8 cellular contexts compared by ENCODE assay signal in genomic region chr10:79068203-79068561, GRCh38. TPM values are rescaled to one million over a fixed set of nuclear protein-coding genes. Genes with fewer than 3 reads are reported as not detected.
A peak's percentile ranks its signal among the peaks of the same experiment; 100 is the strongest.
DNase-seq lines count a peak whose midpoint lies in the region; ATAC-seq and TF ChIP-seq lines count a peak whose summit lies in the region.

No MANE protein-coding gene starts in this region.

- peak overlapping the region; percentile 78 for H3K4me3 ChIP-seq in MG63
- H3K4me3 ChIP-seq in iPS DF 6.9 (ENCODE audit: low read length), result peak overlapping the region; percentile 87; the same call in 1 of the 2 replicates

- peaks cover 18% of the 10 kb centered on the region for H3K4me1 ChIP-seq in iPS DF 6.9 (ENCODE audit: control insufficient read depth, insufficient read depth, low read length)

- no peaks in the 10 kb centered on the region for H3K9me3 ChIP-seq in MG63
- no peaks in the 10 kb centered on the region for H3K9me3 ChIP-seq in iPS DF 6.9 (ENCODE audit: control insufficient read depth, insufficient read depth, low read length)

- H3K36me3 ChIP-seq in MG63 (peaks cover 17% of the 10 kb centered on the region), iPS DF 6.9 (ENCODE audit: control insufficient read depth, insufficient read depth, low read length) (no peaks in the 10 kb centered on the region)

- TF ChIP-seq CTCF in Calu3 (IDR thresholded peaks at IDR 0.05; ENCODE audit: unreplicated experiment), result peak; percentile 15

- no peaks in the 10 kb centered on the region for H3K27me3 ChIP-seq in MG63
- H3K27me3 ChIP-seq in iPS DF 6.9 (ENCODE audit: control insufficient read depth, insufficient read depth, low read length), result no peaks in the 10 kb centered on the region; the same call in none of the 2 replicates

- CTCF ChIA-PET in Calu3 (lab: Charles Lee), result interaction anchor here (1.1 kb wide), 1 partner anchor 127 kb away, joined by 6 read pairs; no protein-coding TSS in a partner anchor

- ATAC-seq in stimulated activated effector memory CD8-positive, alpha-beta T cell treated with anti-CD3 and anti-CD28 coated beads, Interleukin-12 subunit alpha, Interleukin-12 subunit beta, amount 100 ng/mL, for 72 hours, result peak; percentile 5
- ATAC-seq in GM18520 (IDR thresholded peaks at IDR 0.05; ENCODE audit: unreplicated experiment), result no peak

- H3K4me3 Mint-ChIP-seq in Calu3 (ENCODE audit: low read depth, unreplicated experiment), result peak overlapping the region; percentile 70
- H3K4me3 Mint-ChIP-seq in activated T-helper 2 cell treated with anti-CD3 and anti-CD28 coated beads, Interferon-gamma antibody, Interleukin-2, Interleukin-4, amounts not matched to agents 10 μg/mL and 5 μg/mL and 100 μg/mL, durations not matched to agents 14 hours and 24 hours and 36 hours (ENCODE audit: low read depth), result peak overlapping the region; percentile 82
- peak overlapping the region; percentile 75 for H3K4me3 Mint-ChIP-seq in stimulated activated effector memory CD8-positive, alpha-beta T cell treated with anti-CD3 and anti-CD28 coated beads, Interleukin-12 subunit alpha, Interleukin-12 subunit beta, amount 100 ng/mL, for 72 hours

- H3K27ac ChIP-seq in iPS DF 6.9 (ENCODE audit: low read length), result no peak overlapping the region

- H3K27me3 Mint-ChIP-seq in Calu3 (ENCODE audit: unreplicated experiment), result no peaks in the 10 kb centered on the region
- peaks cover 13% of the 10 kb centered on the region for H3K27me3 Mint-ChIP-seq in activated T-helper 2 cell treated with anti-CD3 and anti-CD28 coated beads, Interferon-gamma antibody, Interleukin-2, Interleukin-4, amounts not matched to agents 10 μg/mL and 5 μg/mL and 100 μg/mL, durations not matched to agents 14 hours and 24 hours and 36 hours (ENCODE audit: low read depth)

- H3K9me3 Mint-ChIP-seq in Calu3 (ENCODE audit: low read depth, unreplicated experiment), result no peaks in the 10 kb centered on the region
- no peaks in the 10 kb centered on the region for H3K9me3 Mint-ChIP-seq in activated T-helper 2 cell treated with anti-CD3 and anti-CD28 coated beads, Interferon-gamma antibody, Interleukin-2, Interleukin-4, amounts not matched to agents 10 μg/mL and 5 μg/mL and 100 μg/mL, durations not matched to agents 14 hours and 24 hours and 36 hours
- H3K9me3 Mint-ChIP-seq in stimulated activated effector memory CD8-positive, alpha-beta T cell treated with anti-CD3 and anti-CD28 coated beads, Interleukin-12 subunit alpha, Interleukin-12 subunit beta, amount 100 ng/mL, for 72 hours, result no peaks in the 10 kb centered on the region

- BruUV-seq in Calu3 (replicated peaks; lab: Mats Ljungman, UMichigan), result no TSS peak

- H3K36me3 Mint-ChIP-seq in Calu3 (ENCODE audit: insufficient read depth, unreplicated experiment), result peaks cover 57% of the 10 kb centered on the region
- no peaks in the 10 kb centered on the region for H3K36me3 Mint-ChIP-seq in activated T-helper 2 cell treated with anti-CD3 and anti-CD28 coated beads, Interferon-gamma antibody, Interleukin-2, Interleukin-4, amounts not matched to agents 10 μg/mL and 5 μg/mL and 100 μg/mL, durations not matched to agents 14 hours and 24 hours and 36 hours (ENCODE audit: low read depth)
- peaks cover 6% of the 10 kb centered on the region for H3K36me3 Mint-ChIP-seq in stimulated activated effector memory CD8-positive, alpha-beta T cell treated with anti-CD3 and anti-CD28 coated beads, Interleukin-12 subunit alpha, Interleukin-12 subunit beta, amount 100 ng/mL, for 72 hours

- no CpG with 5 or more reads among the region's 17 CpGs for WGBS in iPS DF 6.9 (ENCODE audit: insufficient coverage, insufficient read length)

- peak overlapping the region; percentile 7 for H3K27ac Mint-ChIP-seq in Calu3 (ENCODE audit: unreplicated experiment)
- H3K27ac Mint-ChIP-seq in activated T-helper 2 cell treated with anti-CD3 and anti-CD28 coated beads, Interferon-gamma antibody, Interleukin-2, Interleukin-4, amounts not matched to agents 10 μg/mL and 5 μg/mL and 100 μg/mL, durations not matched to agents 14 hours and 24 hours and 36 hours, result peak overlapping the region; percentile 70
- peak overlapping the region; percentile 15 for H3K27ac Mint-ChIP-seq in stimulated activated effector memory CD8-positive, alpha-beta T cell treated with anti-CD3 and anti-CD28 coated beads, Interleukin-12 subunit alpha, Interleukin-12 subunit beta, amount 100 ng/mL, for 72 hours

- peaks cover 25% of the 10 kb centered on the region for H3K4me1 Mint-ChIP-seq in Calu3 (ENCODE audit: low read depth, unreplicated experiment)
- peaks cover 32% of the 10 kb centered on the region for H3K4me1 Mint-ChIP-seq in activated T-helper 2 cell treated with anti-CD3 and anti-CD28 coated beads, Interferon-gamma antibody, Interleukin-2, Interleukin-4, amounts not matched to agents 10 μg/mL and 5 μg/mL and 100 μg/mL, durations not matched to agents 14 hours and 24 hours and 36 hours (ENCODE audit: low read depth)
- peaks cover 51% of the 10 kb centered on the region for H3K4me1 Mint-ChIP-seq in stimulated activated effector memory CD8-positive, alpha-beta T cell treated with anti-CD3 and anti-CD28 coated beads, Interleukin-12 subunit alpha, Interleukin-12 subunit beta, amount 100 ng/mL, for 72 hours

- intact Hi-C loops in Calu3 (cut with micrococcal nuclease; ENCODE audit: unreplicated experiment), result loop anchor here (1.0 to 10.0 kb wide), 3 partner anchors 127 to 766 kb away; no protein-coding TSS in a partner anchor
- intact Hi-C loops in activated T-helper 2 cell treated with anti-CD3 and anti-CD28 coated beads, Interferon-gamma antibody, Interleukin-2, Interleukin-4, amounts not matched to agents 10 μg/mL and 5 μg/mL and 100 μg/mL, durations not matched to agents 14 hours and 24 hours and 36 hours (cut with micrococcal nuclease), result loop anchor here (1.0 to 5.0 kb wide), 3 partner anchors 95 to 1035 kb away; partner anchors contain the start of gene RPS24

- DNase-seq in Calu3, result peak; percentile 47
- DNase-seq in MG63, result no peak
- peak; percentile 28 for DNase-seq in activated T-helper 2 cell treated with anti-CD3 and anti-CD28 coated beads, Interferon-gamma antibody, Interleukin-2, Interleukin-4, amounts not matched to agents 10 μg/mL and 5 μg/mL and 100 μg/mL, durations not matched to agents 14 hours and 24 hours and 36 hours (ENCODE audit: low spot score)
- DNase-seq in iPS DF 6.9 (ENCODE audit: low read depth, low spot score), result no peak
- DNase-seq in stimulated activated effector memory CD8-positive, alpha-beta T cell treated with anti-CD3 and anti-CD28 coated beads, Interleukin-12 subunit alpha, Interleukin-12 subunit beta, amount 100 ng/mL, for 72 hours (ENCODE audit: low spot score in 2 of 2), result peak; percentile 25 to 75
- DNase-seq in ecto neural progenitor cell (ENCODE audit: low spot score), result no peak
- no peak for DNase-seq in DMS153 (lab: John Stamatoyannopoulos, UW)

RNA-seq across cellular contexts. Expression of gene ZMIZ1, which starts 0.6 kb away (rescaled TPM):
- 20.3 and 23.5 TPM in 2 replicates for total RNA-seq in Calu3 (2022)
- total RNA-seq in MG63 (2014; rRNA removed; shearing (Covaris generic); ENCODE audit: low replicate concordance), result 9.5 and 22.4 TPM in 2 replicates
- total RNA-seq in activated T-helper 2 cell treated with anti-CD3 and anti-CD28 coated beads, Interferon-gamma antibody, Interleukin-2, Interleukin-4, amounts not matched to agents 10 μg/mL and 5 μg/mL and 100 μg/mL, durations not matched to agents 14 hours and 24 hours and 36 hours, result 79.2 and 80.4 TPM in 2 replicates

Comparison
In these comparisons a context has a peak if more than half of its experiments do, and no peak if none do; other contexts are left out.
1. DNase-seq: peak in Calu3 (single experiment), activated T-helper 2 cell treated with anti-CD3 and anti-CD28 coated beads, Interferon-gamma antibody, Interleukin-2, Interleukin-4, amounts not matched to agents 10 μg/mL and 5 μg/mL and 100 μg/mL, durations not matched to agents 14 hours and 24 hours and 36 hours (single experiment) and stimulated activated effector memory CD8-positive, alpha-beta T cell treated with anti-CD3 and anti-CD28 coated beads, Interleukin-12 subunit alpha, Interleukin-12 subunit beta, amount 100 ng/mL, for 72 hours (2 of 2); none in MG63 (single experiment), iPS DF 6.9 (single experiment), ecto neural progenitor cell (single experiment) and DMS153 (single experiment).
2. H3K27ac Mint-ChIP-seq: peak in every context shown above with its lines; median percentile 70 in activated T-helper 2 cell treated with anti-CD3 and anti-CD28 coated beads, Interferon-gamma antibody, Interleukin-2, Interleukin-4, amounts not matched to agents 10 μg/mL and 5 μg/mL and 100 μg/mL, durations not matched to agents 14 hours and 24 hours and 36 hours; 15 in stimulated activated effector memory CD8-positive, alpha-beta T cell treated with anti-CD3 and anti-CD28 coated beads, Interleukin-12 subunit alpha, Interleukin-12 subunit beta, amount 100 ng/mL, for 72 hours; 7 in Calu3.
3. Peak in every context shown above with its lines, with median percentiles within 50 percentile points of each other: H3K4me3 Mint-ChIP-seq.